Comparison of ENCODE assay signal across 9 cellular contexts in genomic region chr11:73950869-73951710, GRCh38. TPM values are rescaled to one million over a fixed set of nuclear protein-coding genes. Genes with fewer than 3 reads are reported as not detected.
A peak's percentile ranks its signal among the peaks of the same experiment; 100 is the strongest.
DNase-seq lines count a peak whose midpoint lies in the region; ATAC-seq and TF ChIP-seq lines count a peak whose summit lies in the region.
"Had no signal": no experiment of that assay in that cellular context is flagged by ENCODE, and none has a peak within 500 bp of the region (broad histone marks: within the 10 kb centered on the region; RNA-seq: fewer than 3 reads in every experiment).

TSS of gene DNAJB13 (plus strand) at chr11:73951026. CDS start at chr11:73951070, 44 bp downstream.

- no peak for TF ChIP-seq CTCF in right lobe of liver (IDR thresholded peaks at IDR 0.05)

- no peaks in the 10 kb centered on the region for H3K9me3 ChIP-seq in right lobe of liver
- H3K9me3 ChIP-seq: neutrophil had no signal

- no peak within 1 kb of the TSS for H3K27ac ChIP-seq in right lobe of liver
- H3K27ac ChIP-seq: neutrophil had no signal

- no peaks in the 10 kb centered on the region for H3K27me3 ChIP-seq in right lobe of liver

- no peaks in the 10 kb centered on the region for H3K36me3 ChIP-seq in right lobe of liver
- H3K36me3 ChIP-seq: neutrophil had no signal

- H3K4me1 ChIP-seq in right lobe of liver: no peaks in the 10 kb centered on the region

- no peak within 1 kb of the TSS for H3K4me3 ChIP-seq in right lobe of liver

- ATAC-seq in left ventricle myocardium superior (peak; percentile 32), HG02588 (IDR thresholded peaks at IDR 0.05; ENCODE audit: unreplicated experiment) (peak; percentile 80), right lobe of liver (peak in 3 of 4 donors; percentile 41 to 47 (median 42))

- intact Hi-C loops in left ventricle myocardium superior (cut with micrococcal nuclease): no loop called here
- intact Hi-C loops in cardiac septum (cut with DNase I): no loop called here
- intact Hi-C loops in right lobe of liver (cut with DNase I): no loop called here

- 83% methylated on average over 7 of the region's 12 CpGs for WGBS in right lobe of liver (ENCODE audit: insufficient coverage, low coverage, low lambda C conversion rate, missing lambda C conversion rate)

- DNase-seq in left ventricle myocardium superior (peak; percentile 37), cardiac septum (ENCODE audit: low spot score) (no peak), NCI-H1105 (lab: John Stamatoyannopoulos, UW) (peak; percentile 43), amniotic epithelial cell (ENCODE audit: low read depth) (peak; percentile 57), right lobe of liver (peak in 1 of 3 donors; percentile 48), HK-2 (ENCODE audit: unreplicated experiment) (no peak), NCI-H128 (lab: John Stamatoyannopoulos, UW; ENCODE audit: unreplicated experiment) (no peak)

- no peak for TF ChIP-seq POLR2A in right lobe of liver (IDR thresholded peaks at IDR 0.05)

RNA-seq across cellular contexts. Expression of gene DNAJB13, which starts in this region (rescaled TPM):
- total RNA-seq in left ventricle myocardium superior (not detected), cardiac septum (not detected), right lobe of liver (not detected)

Comparison
In these comparisons a context has a peak if more than half of its experiments do, and no peak if none do; other contexts are left out.
1. Peak in DNase-seq and ATAC-seq in left ventricle myocardium superior; RNA of the gene not detected or under 1 TPM.
2. Peak in ATAC-seq in right lobe of liver; RNA of the gene not detected or under 1 TPM.
3. DNase-seq: peak in NCI-H1105 (single experiment) and amniotic epithelial cell (single experiment); none in cardiac septum (single experiment), HK-2 (single experiment) and NCI-H128 (single experiment).
4. Peak in every context shown above with its lines, with median percentiles within 50 percentile points of each other: ATAC-seq.